16 cellular contexts compared by ENCODE assay signal in the genomic region with DNA sequence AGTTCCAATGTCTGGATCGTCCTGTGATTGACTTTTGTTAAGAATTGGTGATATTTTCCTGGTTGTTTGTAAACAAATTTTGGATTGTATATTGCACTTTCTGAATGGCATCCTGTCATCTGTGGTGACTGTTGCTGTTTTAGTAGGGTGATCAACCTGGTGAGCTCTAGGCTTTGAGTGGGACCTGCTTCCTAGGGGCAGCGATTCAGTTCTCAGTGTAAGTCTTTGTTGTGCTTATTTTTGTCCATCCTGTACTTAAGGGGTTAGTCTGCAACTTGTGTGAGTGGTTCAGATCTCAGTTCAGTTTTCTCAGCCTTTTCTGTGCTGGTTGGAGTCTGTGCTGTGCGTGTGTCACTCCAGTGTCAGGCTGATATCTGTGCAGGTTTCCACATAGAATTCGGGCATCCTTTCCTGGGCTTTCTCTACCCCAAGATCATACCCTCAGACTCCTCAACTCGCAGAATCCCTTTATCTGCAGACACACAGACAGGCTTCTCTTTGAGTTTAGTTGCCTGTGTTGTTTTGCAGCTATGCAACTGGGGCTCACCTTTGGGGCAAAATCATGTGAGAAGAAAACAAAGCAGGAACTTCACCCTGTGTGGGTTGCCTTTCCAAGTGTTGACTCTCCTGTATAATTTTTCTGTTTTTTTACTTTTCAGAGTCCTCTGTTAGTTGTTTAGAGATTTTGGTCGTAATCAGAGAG.
"Had no signal": no experiment of that assay in that cellular context is flagged by ENCODE, and none has a peak within 500 bp of the region (broad histone marks: within the 10 kb centered on the region; RNA-seq: fewer than 3 reads in every experiment).

No MANE protein-coding gene starts in this region.

- FAIRE-seq: colon had no signal

- H3K36me3 ChIP-seq: left ventricle myocardium inferior, pancreas had no signal

- H3K4me3 ChIP-seq: left ventricle myocardium inferior, mucosa of descending colon, pancreas had no signal

- H3K27ac ChIP-seq: left ventricle myocardium inferior, pancreas had no signal

- DNase-seq: activated CD8-positive, alpha-beta memory T cell treated with anti-CD3 and anti-CD28 coated beads, Interleukin-2, amount 50 U/mL, for 4 hours; activated CD8-positive, alpha-beta T cell treated with anti-CD3 and anti-CD28 coated beads for 36 hours; activated gamma-delta T cell; activated T-cell treated with anti-CD3 and anti-CD28 coated beads, Interleukin-2, amount 50 U/mL, for 72 hours; amniotic stem cell; caudate nucleus; foreskin fibroblast; hippocampal formation; kidney; left ventricle myocardium inferior; mucosa of descending colon; naive thymus-derived CD4-positive, alpha-beta T cell; pancreas; T-helper 1 cell; T1000 had no signal

- H3K9me3 ChIP-seq: mucosa of descending colon, pancreas had no signal

- H3K27me3 ChIP-seq: pancreas had no signal
